In the genomic region with DNA sequence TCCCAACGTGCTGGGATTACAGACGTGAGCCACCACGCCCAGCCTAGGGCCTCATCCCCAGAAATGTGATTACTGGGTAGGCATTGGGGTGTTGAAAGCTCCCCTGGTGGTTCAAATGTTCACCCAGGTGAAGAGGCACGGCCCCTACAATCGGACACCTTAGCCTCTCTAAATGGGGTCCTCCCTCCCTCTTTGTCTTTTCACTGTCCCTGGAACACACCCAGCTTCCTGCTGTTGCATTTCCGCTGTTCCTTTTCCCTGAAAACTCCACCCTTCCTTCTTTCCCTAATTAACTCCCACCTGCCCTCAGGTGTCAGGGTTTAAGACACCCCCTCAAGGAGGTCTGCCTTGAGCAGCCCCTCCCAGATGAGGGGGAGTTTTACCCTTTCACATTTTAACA, we compare ENCODE assay signal across 1 cellular context.
TF ChIP-seq lines count a peak whose summit lies in the region.

No MANE protein-coding gene starts in this region.

TF ChIP-seq in H1, 55 proteins besides CTCF, POLR2A, EP300 and RAD21:
- no peak for TF ChIP-seq HDAC6 (IDR thresholded peaks at IDR 0.05; ENCODE audit: low read depth, low read length)
- TF ChIP-seq BCL11A (IDR thresholded peaks at IDR 0.05; ENCODE audit: low read depth in 2 of 2, low read length in 2 of 2), result no peak
- TF ChIP-seq CREB1 (IDR thresholded peaks at IDR 0.05), result no peak
- no peak for TF ChIP-seq JUND (IDR thresholded peaks at IDR 0.05; ENCODE audit: low read length)
- TF ChIP-seq TAF7 (optimal IDR thresholded peaks at IDR 0.05; ENCODE audit: borderline replicate concordance, low read depth, low read length), result no peak
- no peak for TF ChIP-seq SUZ12 (IDR thresholded peaks at IDR 0.05; ENCODE audit: low read length)
- no peak for TF ChIP-seq FOSL1 (IDR thresholded peaks at IDR 0.05; ENCODE audit: insufficient read depth, low read depth, low read length)
- TF ChIP-seq GABPA (IDR thresholded peaks at IDR 0.05; ENCODE audit: borderline replicate concordance, insufficient read depth, low read length), result no peak
- TF ChIP-seq POLR2AphosphoS5 (IDR thresholded peaks at IDR 0.05; ENCODE audit: low read depth, low read length), result no peak
- TF ChIP-seq BACH1 (IDR thresholded peaks at IDR 0.05; ENCODE audit: low read length), result no peak
- TF ChIP-seq CBX5 (IDR thresholded peaks at IDR 0.05; ENCODE audit: low read depth, low read length), result no peak
- no peak for TF ChIP-seq POU5F1 (IDR thresholded peaks at IDR 0.05; ENCODE audit: low read depth, low read length)
- TF ChIP-seq RBBP5 (IDR thresholded peaks at IDR 0.05; ENCODE audit: borderline replicate concordance, low read depth, low read length), result no peak
- TF ChIP-seq EZH2 (IDR thresholded peaks at IDR 0.05; ENCODE audit: low read depth, low read length, severe bottlenecking), result no peak
